In genomic region chr20:57378646-57379262, GRCh38 we compare ENCODE assay signal across 27 cellular contexts. TPM values are rescaled to one million over a fixed set of nuclear protein-coding genes. Genes with fewer than 3 reads are reported as not detected.
DNase-seq lines count a peak whose midpoint lies in the region; ATAC-seq, FAIRE-seq and TF ChIP-seq lines count a peak whose summit lies in the region.
"Had no signal": no experiment of that assay in that cellular context is flagged by ENCODE, and none has a peak within 500 bp of the region (broad histone marks: within the 10 kb centered on the region; RNA-seq: fewer than 3 reads in every experiment).

No MANE protein-coding gene starts in this region.

- H3K4me3 ChIP-seq in HepG2 (replicated peaks in 1 of 3; ENCODE audit: insufficient read depth in 1 of 3, low read depth in 2 of 3, low read length in 3 of 3) (no peak overlapping the region), right lobe of liver (no peak overlapping the region), coronary artery (no peak overlapping the region)
- H3K4me3 ChIP-seq: BLaER1, lower lobe of right lung, psoas muscle, sigmoid colon, tibial nerve had no signal

- H3K4me3 Mint-ChIP-seq in activated CD4-positive, alpha-beta memory T cell treated with anti-CD3 and anti-CD28 coated beads for 36 hours: no peak overlapping the region
- H3K4me3 Mint-ChIP-seq: naive thymus-derived CD4-positive, alpha-beta T cell; T-helper 17 cell had no signal

- WGBS in HepG2 (ENCODE audit: low lambda C conversion rate): 97% methylated on average over 4 of the region's 4 CpGs
- WGBS in right lobe of liver (ENCODE audit: insufficient coverage, low coverage, low lambda C conversion rate, missing lambda C conversion rate): 84% methylated on average over 2 of the region's 4 CpGs

- H3K9ac ChIP-seq in HepG2 (ENCODE audit: insufficient read depth, low read depth, low read length): no peak overlapping the region
- H3K9ac ChIP-seq: BLaER1 had no signal

- no peaks in the 10 kb centered on the region for H3K9me3 ChIP-seq in HepG2 (ENCODE audit: low read length)
- no peaks in the 10 kb centered on the region for H3K9me3 ChIP-seq in right lobe of liver
- H3K9me3 ChIP-seq: BLaER1, lower lobe of right lung, psoas muscle, sigmoid colon, tibial nerve had no signal

- 0 out of 2 replicates have a peak, but pooled peaks cover 4% of the 10 kb centered on the region for H4K20me1 ChIP-seq in HepG2 (ENCODE audit: insufficient read depth, low read length)

- CTCF ChIA-PET in HepG2 (lab: Yijun Ruan, JAX; ENCODE audit: low intra/inter-chr PET ratio, low total read pairs): no interaction called here
- CTCF ChIA-PET in activated CD4-positive, alpha-beta memory T cell treated with anti-CD3 and anti-CD28 coated beads for 36 hours (lab: Charles Lee): interaction anchor here (2.2 to 5.3 kb wide), 5 partner anchors 12 to 120 kb away, joined by 7 to 45 read pairs (median 36); partner anchors contain the start of gene RBM38

- H3K9me3 Mint-ChIP-seq in activated CD4-positive, alpha-beta memory T cell treated with anti-CD3 and anti-CD28 coated beads for 36 hours: no peaks in the 10 kb centered on the region
- H3K9me3 Mint-ChIP-seq: naive thymus-derived CD4-positive, alpha-beta T cell had no signal

- H3K36me3 ChIP-seq in HepG2 (replicated peaks in 1 of 2; ENCODE audit: control insufficient read depth in 1 of 2, insufficient read depth in 2 of 2, low read length in 2 of 2) (peaks cover 45 to 58% of the 10 kb centered on the region in 2 experiments), right lobe of liver (peaks cover 0 to 36% (median 10%) of the 10 kb centered on the region in 4 donors)

- TF ChIP-seq CTCF in HepG2 (CRISPR knock-in tag; IDR thresholded peaks at IDR 0.05) (no peak), right lobe of liver (IDR thresholded peaks at IDR 0.05) (no peak), coronary artery (IDR thresholded peaks at IDR 0.05) (no peak)

- no peak overlapping the region for H3K4me2 ChIP-seq in HepG2 (ENCODE audit: low read depth, low read length)
- H3K4me2 ChIP-seq: BLaER1 had no signal

- TF ChIP-seq POLR2A in HepG2 (IDR thresholded peaks at IDR 0.05; ENCODE audit: insufficient read depth in 1 of 2, low read depth in 2 of 2, low read length in 2 of 2) (no peak), right lobe of liver (IDR thresholded peaks at IDR 0.05) (no peak)

- POLR2A ChIA-PET in HepG2 (lab: Yijun Ruan, JAX): no interaction called here
- POLR2A ChIA-PET in activated CD4-positive, alpha-beta memory T cell treated with anti-CD3 and anti-CD28 coated beads for 36 hours (lab: Charles Lee): interaction anchor here (1.7 kb wide), 1 partner anchor 12 kb away, joined by 7 read pairs; no protein-coding TSS in a partner anchor

- no peak for TF ChIP-seq RAD21 in HepG2 (CRISPR knock-in tag; IDR thresholded peaks at IDR 0.05)

- ATAC-seq in HepG2 (no peak), right lobe of liver (no peak)
- ATAC-seq: lower lobe of right lung; naive thymus-derived CD4-positive, alpha-beta T cell; psoas muscle; T-helper 17 cell had no signal

- BruUV-seq in HepG2 (replicated peaks; lab: Mats Ljungman, UMichigan): no TSS peak

- TF ChIP-seq EP300 in HepG2 (IDR thresholded peaks at IDR 0.05; ENCODE audit: low read depth in 2 of 2, low read length in 2 of 2) (no peak), HepG2 (CRISPR knock-in tag; IDR thresholded peaks at IDR 0.05; ENCODE audit: borderline replicate concordance) (no peak)

- H2AFZ ChIP-seq in HepG2 (ENCODE audit: low read length): no peak overlapping the region

- H3K4me1 ChIP-seq in HepG2 (ENCODE audit: insufficient read depth, low read length) (no peaks in the 10 kb centered on the region), right lobe of liver (no peaks in the 10 kb centered on the region)
- H3K4me1 ChIP-seq: BLaER1, psoas muscle had no signal

- H3K27me3 ChIP-seq in HepG2 (ENCODE audit: control insufficient read depth in 1 of 2, insufficient read depth in 2 of 2, low read length in 2 of 2): no peaks in the 10 kb centered on the region
- H3K27me3 ChIP-seq in right lobe of liver: no peaks in the 10 kb centered on the region
- H3K27me3 ChIP-seq: BLaER1, sigmoid colon, tibial nerve had no signal

- in situ Hi-C loops in HepG2 (cut with HindIII; ENCODE audit: extremely low pct_ligation_motif_present, low pct_unique_long_range_greater_than_20kb): loop anchor here (25.0 kb wide), 1 partner anchor 834 kb away; no protein-coding TSS in a partner anchor

- no peaks in the 10 kb centered on the region for H3K79me2 ChIP-seq in HepG2 (ENCODE audit: insufficient read depth, low read length)

- H3K27me3 Mint-ChIP-seq in activated CD4-positive, alpha-beta memory T cell treated with anti-CD3 and anti-CD28 coated beads for 36 hours: no peaks in the 10 kb centered on the region
- H3K27me3 Mint-ChIP-seq: naive thymus-derived CD4-positive, alpha-beta T cell; T-helper 17 cell had no signal

- intact Hi-C loops in HepG2 (cut with micrococcal nuclease; ENCODE audit: unreplicated experiment): no loop called here
- intact Hi-C loops in right lobe of liver (cut with DNase I): loop anchor here in 1 of 2 donors (5.0 kb wide), 1 partner anchor 124 kb away; no protein-coding TSS in a partner anchor
- intact Hi-C loops in activated CD4-positive, alpha-beta memory T cell treated with anti-CD3 and anti-CD28 coated beads for 36 hours (cut with micrococcal nuclease): no loop called here

- H3K27ac ChIP-seq in HepG2 (ENCODE audit: extremely low read length, insufficient read depth, low read length) (no peak overlapping the region), right lobe of liver (no peak overlapping the region), coronary artery (no peak overlapping the region)
- H3K27ac ChIP-seq: BLaER1, lower lobe of right lung, psoas muscle, sigmoid colon, tibial nerve had no signal

- peak overlapping the region; percentile 76 for H3K27ac Mint-ChIP-seq in activated CD4-positive, alpha-beta memory T cell treated with anti-CD3 and anti-CD28 coated beads for 36 hours
- H3K27ac Mint-ChIP-seq: T-helper 17 cell had no signal

- DNase-seq in HepG2 (ENCODE audit: low spot score) (no peak), right lobe of liver (no peak), coronary artery (ENCODE audit: low spot score) (peak; percentile 62), NCI-H1417 (lab: John Stamatoyannopoulos, UW) (no peak), NCI-H2171 treated with DMSO at 0.1 percent for 48 hours (lab: John Stamatoyannopoulos, UW) (no peak), mucosa of gallbladder (ENCODE audit: low spot score) (no peak)
- no peak for DNase-seq in activated CD4-positive, alpha-beta memory T cell treated with anti-CD3 and anti-CD28 coated beads for 36 hours
- DNase-seq: activated CD4-positive, alpha-beta T cell treated with anti-CD3 and anti-CD28 coated beads for 1 hour; amygdala; hippocampal formation; lower lobe of right lung; midbrain; naive thymus-derived CD4-positive, alpha-beta T cell; NCI-H1436; NCI-H2081; NCI-H345; NCI-H69; SHP77; sigmoid colon; stimulated activated CD4-positive, alpha-beta T cell treated with anti-CD3 and anti-CD28 coated beads, Interleukin-12 subunit alpha, Interleukin-12 subunit beta, amount 100 ng/mL, for 4 hours; stimulated activated CD4-positive, alpha-beta T cell treated with anti-CD3 and anti-CD28 coated beads, Interleukin-2, amount 100 ng/mL, for 48 hours; T-helper 17 cell had no signal

- H3K4me1 Mint-ChIP-seq in activated CD4-positive, alpha-beta memory T cell treated with anti-CD3 and anti-CD28 coated beads for 36 hours (ENCODE audit: low read depth): peaks cover 38% of the 10 kb centered on the region

- FAIRE-seq in HepG2 (lab: Jason Lieb, UNC): no peak

- peaks cover 41% of the 10 kb centered on the region for H3K36me3 Mint-ChIP-seq in activated CD4-positive, alpha-beta memory T cell treated with anti-CD3 and anti-CD28 coated beads for 36 hours

RNA-seq across cellular contexts. Expression of gene RBM38, which starts 12.4 kb away (rescaled TPM):
- total RNA-seq in HepG2 (2016; rRNA removed; fragmentation: Illumina TruSeq; extraction: Trizol) (29.6 and 34.2 TPM in 2 replicates), right lobe of liver (10 to 100 TPM in 3 of 6 experiments, 1 to 10 TPM in 3; 3.9 to 16.9 (median 9.6) TPM), mucosa of gallbladder (21.9 TPM)
- 29.5 and 32.8 TPM in 2 replicates for total RNA-seq in HepG2 (2016; cell fraction: cytosol; rRNA removed; fragmentation: Illumina TruSeq; extraction: Trizol; ENCODE audit: low read depth)
- 24.0 and 34.3 TPM in 2 replicates for total RNA-seq in HepG2 (2016; cell fraction: insoluble cytoplasmic fraction; rRNA removed; fragmentation: Illumina TruSeq; extraction: Trizol)
- total RNA-seq in HepG2 (2016; cell fraction: membrane; rRNA removed; fragmentation: Illumina TruSeq; extraction: Trizol): 69.5 and 80.5 TPM in 2 replicates
- total RNA-seq in HepG2 (2016; cell fraction: nucleus; rRNA removed; fragmentation: Illumina TruSeq; extraction: Trizol): 16.2 and 19.5 TPM in 2 replicates
- polyA plus RNA-seq in HepG2 (2011; rRNA removed): 24.2 and 30.0 TPM in 2 replicates
- 25.8 and 35.6 TPM in 2 replicates for polyA plus RNA-seq in HepG2 (2011; cell fraction: cytosol; rRNA removed)
- 24.4 and 25.9 TPM in 2 replicates for polyA plus RNA-seq in HepG2 (2011; cell fraction: nucleus; rRNA removed)
- polyA plus RNA-seq in HepG2 (2012): 13.9 and 24.8 TPM in 2 replicates
- 44.0 and 53.1 TPM in 2 replicates for polyA plus RNA-seq in HepG2 (2016; cell fraction: cytosol; fragmentation: Illumina TruSeq; extraction: Trizol; ENCODE audit: low read depth)
- polyA plus RNA-seq in HepG2 (2016; cell fraction: insoluble cytoplasmic fraction; fragmentation: Illumina TruSeq; extraction: Trizol; ENCODE audit: low read depth): 40.7 and 50.0 TPM in 2 replicates
- polyA plus RNA-seq in HepG2 (2016; cell fraction: membrane; fragmentation: Illumina TruSeq; extraction: Trizol; ENCODE audit: low read depth): 80.4 and 89.1 TPM in 2 replicates
- polyA plus RNA-seq in HepG2 (2016; cell fraction: nucleus; fragmentation: Illumina TruSeq; extraction: Trizol; ENCODE audit: insufficient read depth, low read depth): 34.0 and 39.8 TPM in 2 replicates
- 9.8 and 33.7 TPM in 2 replicates for polyA minus RNA-seq in HepG2 (2011; rRNA and poly(A)+ RNA removed; ENCODE audit: low replicate concordance)
- 16.2 and 17.4 TPM in 2 replicates for polyA minus RNA-seq in HepG2 (2011; cell fraction: cytosol; rRNA and poly(A)+ RNA removed)
- polyA minus RNA-seq in HepG2 (2011; cell fraction: nucleus; rRNA and poly(A)+ RNA removed): 6.2 and 7.1 TPM in 2 replicates
- 10 to 100 TPM; 73.4 to 77.3 TPM for total RNA-seq in activated CD4-positive, alpha-beta memory T cell treated with anti-CD3 and anti-CD28 coated beads for 36 hours

RNA-seq across cellular contexts. Expression of gene RAE1, which starts 27.7 kb away (rescaled TPM):
- total RNA-seq in HepG2 (2016; rRNA removed; fragmentation: Illumina TruSeq; extraction: Trizol) (72.9 and 84.7 TPM in 2 replicates), right lobe of liver (10 to 100 TPM in 4 of 6 experiments, 1 to 10 TPM in 2; 8.6 to 22.1 (median 11.1) TPM), mucosa of gallbladder (20.9 TPM)
- total RNA-seq in HepG2 (2016; cell fraction: cytosol; rRNA removed; fragmentation: Illumina TruSeq; extraction: Trizol; ENCODE audit: low read depth): 7.0 TPM in 2 replicates
- 69.1 and 75.0 TPM in 2 replicates for total RNA-seq in HepG2 (2016; cell fraction: insoluble cytoplasmic fraction; rRNA removed; fragmentation: Illumina TruSeq; extraction: Trizol)
- total RNA-seq in HepG2 (2016; cell fraction: membrane; rRNA removed; fragmentation: Illumina TruSeq; extraction: Trizol): 12.7 and 13.6 TPM in 2 replicates
- total RNA-seq in HepG2 (2016; cell fraction: nucleus; rRNA removed; fragmentation: Illumina TruSeq; extraction: Trizol): 52.3 and 56.5 TPM in 2 replicates
- 29.2 and 36.1 TPM in 2 replicates for polyA plus RNA-seq in HepG2 (2011; rRNA removed)
- 38.8 and 67.0 TPM in 2 replicates for polyA plus RNA-seq in HepG2 (2011; cell fraction: cytosol; rRNA removed)
- 104 and 106 TPM in 2 replicates for polyA plus RNA-seq in HepG2 (2011; cell fraction: nucleus; rRNA removed)
- 40.7 and 46.9 TPM in 2 replicates for polyA plus RNA-seq in HepG2 (2012)
- 5.7 and 6.3 TPM in 2 replicates for polyA plus RNA-seq in HepG2 (2016; cell fraction: cytosol; fragmentation: Illumina TruSeq; extraction: Trizol; ENCODE audit: low read depth)
- 85.9 and 97.1 TPM in 2 replicates for polyA plus RNA-seq in HepG2 (2016; cell fraction: insoluble cytoplasmic fraction; fragmentation: Illumina TruSeq; extraction: Trizol; ENCODE audit: low read depth)
- polyA plus RNA-seq in HepG2 (2016; cell fraction: membrane; fragmentation: Illumina TruSeq; extraction: Trizol; ENCODE audit: low read depth): 6.4 and 8.4 TPM in 2 replicates
- polyA plus RNA-seq in HepG2 (2016; cell fraction: nucleus; fragmentation: Illumina TruSeq; extraction: Trizol; ENCODE audit: insufficient read depth, low read depth): 70.0 and 74.0 TPM in 2 replicates
- 47.5 and 58.8 TPM in 2 replicates for polyA minus RNA-seq in HepG2 (2011; rRNA and poly(A)+ RNA removed; ENCODE audit: low replicate concordance)
- polyA minus RNA-seq in HepG2 (2011; cell fraction: cytosol; rRNA and poly(A)+ RNA removed): 20.8 and 32.8 TPM in 2 replicates
- polyA minus RNA-seq in HepG2 (2011; cell fraction: nucleus; rRNA and poly(A)+ RNA removed): 119 and 124 TPM in 2 replicates
- 10 to 100 TPM; 33.7 to 38.2 TPM for total RNA-seq in activated CD4-positive, alpha-beta memory T cell treated with anti-CD3 and anti-CD28 coated beads for 36 hours

RNA-seq across cellular contexts. Expression of gene SPO11, which starts 49.2 kb away (rescaled TPM):
- total RNA-seq in HepG2 (2016; rRNA removed; fragmentation: Illumina TruSeq; extraction: Trizol) (not detected in 2 replicates), right lobe of liver (not detected), mucosa of gallbladder (not detected)
- not detected in 2 replicates for total RNA-seq in HepG2 (2016; cell fraction: cytosol; rRNA removed; fragmentation: Illumina TruSeq; extraction: Trizol; ENCODE audit: low read depth)
- total RNA-seq in HepG2 (2016; cell fraction: insoluble cytoplasmic fraction; rRNA removed; fragmentation: Illumina TruSeq; extraction: Trizol): not detected in 2 replicates
- total RNA-seq in HepG2 (2016; cell fraction: membrane; rRNA removed; fragmentation: Illumina TruSeq; extraction: Trizol): not detected in 2 replicates
- total RNA-seq in HepG2 (2016; cell fraction: nucleus; rRNA removed; fragmentation: Illumina TruSeq; extraction: Trizol): not detected in 2 replicates
- not detected in 2 replicates for polyA plus RNA-seq in HepG2 (2011; rRNA removed)
- not detected in 2 replicates for polyA plus RNA-seq in HepG2 (2011; cell fraction: cytosol; rRNA removed)
- polyA plus RNA-seq in HepG2 (2011; cell fraction: nucleus; rRNA removed): not detected in 2 replicates
- not detected in 2 replicates for polyA plus RNA-seq in HepG2 (2012)
- polyA plus RNA-seq in HepG2 (2016; cell fraction: cytosol; fragmentation: Illumina TruSeq; extraction: Trizol; ENCODE audit: low read depth): not detected in 2 replicates
- not detected in 2 replicates for polyA plus RNA-seq in HepG2 (2016; cell fraction: insoluble cytoplasmic fraction; fragmentation: Illumina TruSeq; extraction: Trizol; ENCODE audit: low read depth)
- polyA plus RNA-seq in HepG2 (2016; cell fraction: membrane; fragmentation: Illumina TruSeq; extraction: Trizol; ENCODE audit: low read depth): not detected in 2 replicates
- polyA plus RNA-seq in HepG2 (2016; cell fraction: nucleus; fragmentation: Illumina TruSeq; extraction: Trizol; ENCODE audit: insufficient read depth, low read depth): not detected in 2 replicates
- polyA minus RNA-seq in HepG2 (2011; rRNA and poly(A)+ RNA removed; ENCODE audit: low replicate concordance): not detected in 2 replicates
- polyA minus RNA-seq in HepG2 (2011; cell fraction: cytosol; rRNA and poly(A)+ RNA removed): not detected in 2 replicates
- polyA minus RNA-seq in HepG2 (2011; cell fraction: nucleus; rRNA and poly(A)+ RNA removed): not detected in 2 replicates
- total RNA-seq in activated CD4-positive, alpha-beta memory T cell treated with anti-CD3 and anti-CD28 coated beads for 36 hours: not detected
- total RNA-seq: fibroblast of lung; lower lobe of right lung; naive thymus-derived CD4-positive, alpha-beta T cell; omental fat pad; psoas muscle; sigmoid colon; T-helper 17 cell; tibial nerve had no signal
- polyA plus RNA-seq: fibroblast of lung; naive thymus-derived CD4-positive, alpha-beta T cell; psoas muscle; sigmoid colon had no signal
